Comparison of ENCODE assay signal across 26 cellular contexts in genomic region chr15:39144613-39145012, GRCh38.
A peak's percentile ranks its signal among the peaks of the same experiment; 100 is the strongest.
DNase-seq lines count a peak whose midpoint lies in the region; ATAC-seq, FAIRE-seq and TF ChIP-seq lines count a peak whose summit lies in the region.
"Had no signal": no experiment of that assay in that cellular context is flagged by ENCODE, and none has a peak within 500 bp of the region (broad histone marks: within the 10 kb centered on the region; RNA-seq: fewer than 3 reads in every experiment).

No MANE protein-coding gene starts in this region.

- FAIRE-seq in urothelium cell line (lab: Jason Lieb, UNC): no peak
- FAIRE-seq: GM12892, HTR-8/SVneo, K562, keratinocyte had no signal

- no peaks in the 10 kb centered on the region for H3K9me3 Mint-ChIP-seq in natural killer cell treated with Interleukin-12 subunit alpha and Interleukin-12 subunit beta and Interleukin-15 and Interleukin-18, amount 100 ng/mL, for 72 hours
- H3K9me3 Mint-ChIP-seq in natural killer cell (no peaks in the 10 kb centered on the region), mesothelial cell of epicardium (peaks cover 4% of the 10 kb centered on the region)
- no peaks in the 10 kb centered on the region for H3K9me3 Mint-ChIP-seq in activated naive CD8-positive, alpha-beta T cell (ENCODE audit: low read depth)
- H3K9me3 Mint-ChIP-seq: activated T-cell treated with anti-CD3 and anti-CD28 coated beads, Interleukin-2, amount 50 U/mL, for 4 hours had no signal

- no peak for DNase-seq in natural killer cell treated with Interleukin-12 subunit alpha and Interleukin-12 subunit beta and Interleukin-15 and Interleukin-18, amount 100 ng/mL, for 72 hours (ENCODE audit: low spot score)
- DNase-seq in natural killer cell (no peak), mesothelial cell of epicardium (ENCODE audit: low spot score in 2 of 2, unreplicated experiment in 2 of 2) (no peak), urothelium cell line (ENCODE audit: low spot score) (no peak), head of caudate nucleus (no peak), GM20000 (ENCODE audit: low spot score) (no peak)
- DNase-seq: activated T-cell treated with anti-CD3 and anti-CD28 coated beads, Interleukin-2, amount 50 U/mL, for 4 hours; caudate nucleus; DMS153; erythroblast; heart right ventricle; left ventricle myocardium inferior; mesendoderm; NCI-H1092 treated with DMSO at 0.1 percent for 48 hours; NCI-H187 treated with DMSO at 0.1 percent for 48 hours; NCI-H2171 treated with DMSO at 0.1 percent for 48 hours; NCI-H510A; RPMI8226; sigmoid colon; stimulated activated CD4-positive, alpha-beta T cell treated with anti-CD3 and anti-CD28 coated beads, Interleukin-4, amount 100 ng/mL, for 1 hour had no signal

- peaks cover 9 to 12% of the 10 kb centered on the region in 2 donors for H3K27me3 Mint-ChIP-seq in natural killer cell treated with Interleukin-12 subunit alpha and Interleukin-12 subunit beta and Interleukin-15 and Interleukin-18, amount 100 ng/mL, for 72 hours
- H3K27me3 Mint-ChIP-seq in natural killer cell (ENCODE audit: low read depth in 2 of 2): peaks cover 0 to 9% of the 10 kb centered on the region in 2 donors
- H3K27me3 Mint-ChIP-seq in activated naive CD8-positive, alpha-beta T cell: peaks cover 5% of the 10 kb centered on the region
- no peaks in the 10 kb centered on the region for H3K27me3 Mint-ChIP-seq in mesothelial cell of epicardium (ENCODE audit: low read depth)
- H3K27me3 Mint-ChIP-seq: progenitor cell of endocrine pancreas had no signal

- H3K36me3 Mint-ChIP-seq in natural killer cell treated with Interleukin-12 subunit alpha and Interleukin-12 subunit beta and Interleukin-15 and Interleukin-18, amount 100 ng/mL, for 72 hours: no peaks in the 10 kb centered on the region
- H3K36me3 Mint-ChIP-seq in natural killer cell (no peaks in the 10 kb centered on the region), mesothelial cell of epicardium (no peaks in the 10 kb centered on the region)
- no peaks in the 10 kb centered on the region for H3K36me3 Mint-ChIP-seq in activated naive CD8-positive, alpha-beta T cell

- ATAC-seq in natural killer cell treated with Interleukin-12 subunit alpha and Interleukin-12 subunit beta and Interleukin-15 and Interleukin-18, amount 100 ng/mL, for 72 hours: no peak
- no peak for ATAC-seq in natural killer cell
- ATAC-seq: activated T-cell treated with anti-CD3 and anti-CD28 coated beads, Interleukin-2, amount 50 U/mL, for 4 hours; heart right ventricle; K562 had no signal

- no peak for TF ChIP-seq CTCF in natural killer cell (IDR thresholded peaks at IDR 0.05)
- no peak for TF ChIP-seq CTCF in mesothelial cell of epicardium (IDR thresholded peaks at IDR 0.05; ENCODE audit: unreplicated experiment)
- TF ChIP-seq CTCF in GM20000 (IDR thresholded peaks at IDR 0.05; ENCODE audit: extremely low read depth, missing control alignments): no peak

- intact Hi-C loops in natural killer cell (cut with micrococcal nuclease) (no loop called here), head of caudate nucleus (cut with DNase I) (no loop called here)

- peak overlapping the region; percentile 44 for H3K4me3 Mint-ChIP-seq in natural killer cell treated with Interleukin-12 subunit alpha and Interleukin-12 subunit beta and Interleukin-15 and Interleukin-18, amount 100 ng/mL, for 72 hours
- H3K4me3 Mint-ChIP-seq in natural killer cell (no peak overlapping the region), mesothelial cell of epicardium (no peak overlapping the region)
- H3K4me3 Mint-ChIP-seq in activated naive CD8-positive, alpha-beta T cell: peak overlapping the region; percentile 8
- H3K4me3 Mint-ChIP-seq: activated T-cell treated with anti-CD3 and anti-CD28 coated beads, Interleukin-2, amount 50 U/mL, for 4 hours had no signal

- H3K4me1 Mint-ChIP-seq in natural killer cell treated with Interleukin-12 subunit alpha and Interleukin-12 subunit beta and Interleukin-15 and Interleukin-18, amount 100 ng/mL, for 72 hours (ENCODE audit: low read depth in 2 of 2): peaks cover 4 to 5% of the 10 kb centered on the region in 2 donors
- H3K4me1 Mint-ChIP-seq in natural killer cell (no peaks in the 10 kb centered on the region), mesothelial cell of epicardium (peaks cover 22% of the 10 kb centered on the region)
- peaks cover 21% of the 10 kb centered on the region for H3K4me1 Mint-ChIP-seq in activated naive CD8-positive, alpha-beta T cell (ENCODE audit: low read depth)

- peak overlapping the region in 1 of 2 donors; percentile 7 for H3K27ac Mint-ChIP-seq in natural killer cell treated with Interleukin-12 subunit alpha and Interleukin-12 subunit beta and Interleukin-15 and Interleukin-18, amount 100 ng/mL, for 72 hours
- H3K27ac Mint-ChIP-seq in natural killer cell: no peak overlapping the region
- peak overlapping the region; percentile 74 for H3K27ac Mint-ChIP-seq in activated naive CD8-positive, alpha-beta T cell
- H3K27ac Mint-ChIP-seq in mesothelial cell of epicardium: peak overlapping the region; percentile 37
- H3K27ac Mint-ChIP-seq: progenitor cell of endocrine pancreas had no signal

Comparison
In these comparisons a context has a peak if more than half of its experiments do, and no peak if none do; other contexts are left out.
1. H3K4me3 Mint-ChIP-seq: peak in natural killer cell treated with Interleukin-12 subunit alpha and Interleukin-12 subunit beta and Interleukin-15 and Interleukin-18, amount 100 ng/mL, for 72 hours (single experiment) and activated naive CD8-positive, alpha-beta T cell (single experiment); none in natural killer cell (single experiment) and mesothelial cell of epicardium (single experiment).
2. H3K27ac Mint-ChIP-seq: peak in activated naive CD8-positive, alpha-beta T cell (single experiment) and mesothelial cell of epicardium (single experiment); none in natural killer cell (0 of 2).